Comparison of ENCODE assay signal across 22 cellular contexts in the genomic region with DNA sequence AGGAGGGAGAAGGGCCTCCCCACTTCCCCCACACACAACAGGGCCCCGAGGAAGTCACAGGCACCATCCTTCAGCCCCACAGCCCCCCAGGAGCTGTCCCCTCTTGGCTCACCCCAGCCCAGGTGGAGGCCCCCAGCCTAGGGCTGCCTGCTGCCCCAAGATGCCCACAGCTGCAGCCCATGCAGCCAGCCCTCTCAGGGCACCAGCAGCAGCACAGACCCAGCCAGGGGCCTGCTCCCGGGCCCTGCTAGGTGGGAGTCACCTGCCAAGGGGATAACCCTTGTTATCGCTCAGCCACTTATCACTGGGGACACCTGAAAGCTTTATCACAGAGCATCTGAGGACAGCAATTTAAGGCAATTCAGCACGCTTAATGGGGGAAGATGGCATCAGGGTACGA. TPM values are rescaled to one million over a fixed set of nuclear protein-coding genes. Genes with fewer than 3 reads are reported as not detected.
"Had no signal": no experiment of that assay in that cellular context is flagged by ENCODE, and none has a peak within 500 bp of the region (broad histone marks: within the 10 kb centered on the region; RNA-seq: fewer than 3 reads in every experiment).

No MANE protein-coding gene starts in this region.

- H3K27ac ChIP-seq: SJSA1, SK-N-MC had no signal

- H3K4me1 ChIP-seq: SJSA1 had no signal

- H3K36me3 ChIP-seq: SJSA1 had no signal

- DNase-seq: KBM-7, MV-4-11, NCI-H1048, NCI-H1105, NCI-H1436 treated with DMSO at 0.1 percent for 48 hours, NCI-H1694, NCI-H187 treated with DMSO at 0.1 percent for 48 hours, NCI-H2029 treated with DMSO at 0.1 percent for 48 hours, NCI-H2107, NCI-H2171 treated with DMSO at 0.1 percent for 48 hours, NCI-H345, NCI-H446 treated with DMSO at 0.1 percent for 48 hours, NCI-H510A treated with DMSO at 0.1 percent for 48 hours, NCI-H526, Right ventricle myocardium superior, SIG-M5 had no signal

- H3K4me3 ChIP-seq: SJSA1, SK-N-MC had no signal

- FAIRE-seq: RCC 7860 had no signal

RNA-seq across cellular contexts. Expression of a gene that starts 55.0 kb away (rescaled TPM):
- total RNA-seq: HT-29, LHCN-M2, MCF 10A, Right ventricle myocardium superior, SJSA1 had no signal
